22 cellular contexts compared by ENCODE assay signal in genomic region chr1:204301171-204301957, GRCh38. TPM values are rescaled to one million over a fixed set of nuclear protein-coding genes. Genes with fewer than 3 reads are reported as not detected.
DNase-seq lines count a peak whose midpoint lies in the region; ATAC-seq and TF ChIP-seq lines count a peak whose summit lies in the region.
"Had no signal": no experiment of that assay in that cellular context is flagged by ENCODE, and none has a peak within 500 bp of the region (broad histone marks: within the 10 kb centered on the region; RNA-seq: fewer than 3 reads in every experiment).

No MANE protein-coding gene starts in this region.

- TF ChIP-seq CTCF in mammary epithelial cell (conservative IDR thresholded peaks at IDR 0.05 in 1 of 2, IDR thresholded peaks at IDR 0.05 in 1 of 2; ENCODE audit: extremely low read depth in 1 of 2, insufficient read depth in 1 of 2, low read depth in 1 of 2, low read length in 2 of 2) (no peak), left ventricle myocardium inferior (IDR thresholded peaks at IDR 0.05; ENCODE audit: borderline replicate concordance) (no peak), psoas muscle (IDR thresholded peaks at IDR 0.05) (no peak)

- intact Hi-C loops in mammary epithelial cell (cut with micrococcal nuclease) (loop anchor here (2.0 kb wide), 1 partner anchor 17 kb away; no protein-coding TSS in a partner anchor), left ventricle myocardium inferior (cut with micrococcal nuclease) (no loop called here), psoas muscle (cut with DNase I) (no loop called here)

- H3K36me3 ChIP-seq in MG63 (no peaks in the 10 kb centered on the region), mammary epithelial cell (ENCODE audit: insufficient read depth, low read length) (no peaks in the 10 kb centered on the region), left ventricle myocardium inferior (no peaks in the 10 kb centered on the region), psoas muscle (ENCODE audit: insufficient read depth in 1 of 2, low read depth in 1 of 2) (no peaks in the 10 kb centered on the region)
- H3K36me3 ChIP-seq: tibial nerve had no signal

- H3K4me2 ChIP-seq in mammary epithelial cell (ENCODE audit: insufficient read depth, low read depth, low read length), result peak overlapping the region; percentile 55
- H3K4me2 ChIP-seq: KMS-11 had no signal

- no peak overlapping the region for H3K9ac ChIP-seq in mammary epithelial cell (ENCODE audit: insufficient read depth, low read length)
- H3K9ac ChIP-seq: KMS-11 had no signal

- no peak overlapping the region for H3K4me3 ChIP-seq in MG63
- H3K4me3 ChIP-seq in mammary epithelial cell (replicated peaks in 1 of 3; ENCODE audit: insufficient read depth in 1 of 3, low read depth in 2 of 3, low read length in 3 of 3), result peak overlapping the region in 1 of 3 experiments; percentile 3
- no peak overlapping the region for H3K4me3 ChIP-seq in left ventricle myocardium inferior
- H3K4me3 ChIP-seq in psoas muscle, result no peak overlapping the region
- H3K4me3 ChIP-seq: skin epidermis, tibial nerve had no signal

- H3K27me3 ChIP-seq in MG63, result peaks cover 4% of the 10 kb centered on the region; the same call in 1 of the 2 replicates
- H3K27me3 ChIP-seq in mammary epithelial cell (ENCODE audit: insufficient read depth, low read length), result no peaks in the 10 kb centered on the region
- H3K27me3 ChIP-seq in left ventricle myocardium inferior (ENCODE audit: low read depth), result no peaks in the 10 kb centered on the region
- H3K27me3 ChIP-seq in psoas muscle (ENCODE audit: insufficient read depth in 3 of 3, low read length in 2 of 3), result peaks cover 0 to 25% (median 5%) of the 10 kb centered on the region in 3 donors
- H3K27me3 ChIP-seq: tibial nerve had no signal

- H3K79me2 ChIP-seq in mammary epithelial cell (ENCODE audit: insufficient read depth, low read length), result no peaks in the 10 kb centered on the region

- DNase-seq in MG63, result peak; percentile 78
- DNase-seq in mammary epithelial cell, result peak; percentile 83
- no peak for DNase-seq in left ventricle myocardium inferior
- DNase-seq in psoas muscle, result peak; percentile 40 to 68
- DNase-seq in DMS53 treated with DMSO at 0.1 percent for 48 hours (lab: John Stamatoyannopoulos, UW; ENCODE audit: unreplicated experiment), result no peak
- DNase-seq in NCI-H2196 (lab: John Stamatoyannopoulos, UW; ENCODE audit: unreplicated experiment), result no peak
- DNase-seq in T1000 (lab: John Stamatoyannopoulos, UW), result no peak
- DNase-seq: activated CD4-positive, alpha-beta T cell treated with anti-CD3 and anti-CD28 coated beads, Interleukin-2, amount 50 U/mL, for 4 hours; activated effector memory CD4-positive, alpha-beta T cell treated with anti-CD3 and anti-CD28 coated beads, Interleukin-2, amount 50 U/mL, for 16 hours; DMS153; H7; kidney glomerular epithelial cell; NCI-H1048; NCI-H2081 treated with DMSO at 0.1 percent for 48 hours; NCI-H69; nephron progenitor cell; stimulated activated naive CD4-positive, alpha-beta T cell treated with Interleukin-2 at 50 U/mL for 16 hours had no signal

- no peaks in the 10 kb centered on the region for H4K20me1 ChIP-seq in mammary epithelial cell (ENCODE audit: insufficient read depth, low read length)

- CTCF ChIA-PET in mammary epithelial cell (lab: Charles Lee; ENCODE audit: low non-redundant PET), result no interaction called here

- in situ Hi-C loops in mammary epithelial cell (cut with MboI; ENCODE audit: low sequenced_read_pairs in 2 of 2), result no loop called here

- ATAC-seq in psoas muscle (peak in 3 of 4 donors; percentile 28 to 61 (median 38)), GM21717 (IDR thresholded peaks at IDR 0.05; ENCODE audit: unreplicated experiment) (no peak)

- BruUV-seq in mammary epithelial cell (replicated peaks; lab: Mats Ljungman, UMichigan), result no TSS peak

- H3K4me1 ChIP-seq in mammary epithelial cell (ENCODE audit: insufficient read depth, low read length), result peaks cover 26% of the 10 kb centered on the region
- peaks cover 36% of the 10 kb centered on the region for H3K4me1 ChIP-seq in left ventricle myocardium inferior
- H3K4me1 ChIP-seq in psoas muscle, result no peaks in the 10 kb centered on the region

- H3K9me3 ChIP-seq in MG63 (no peaks in the 10 kb centered on the region), mammary epithelial cell (replicated peaks; ENCODE audit: insufficient read depth, low read length) (no peaks in the 10 kb centered on the region), left ventricle myocardium inferior (replicated peaks) (no peaks in the 10 kb centered on the region), psoas muscle (no peaks in the 10 kb centered on the region)
- H3K9me3 ChIP-seq: tibial nerve had no signal

- dilution Hi-C loops in mammary epithelial cell (cut with HindIII; ENCODE audit: low sequenced_read_pairs), result no loop called here

- H3K27ac ChIP-seq in mammary epithelial cell (ENCODE audit: insufficient read depth, low read depth, low read length) (peak overlapping the region; percentile 62), left ventricle myocardium inferior (replicated peaks) (peak overlapping the region; percentile 68), psoas muscle (no peak overlapping the region)
- H3K27ac ChIP-seq: KMS-11, tibial nerve had no signal

- WGBS in mammary epithelial cell (ENCODE audit: low coverage, missing lambda C conversion rate), result 6% methylated on average over 6 of the region's 7 CpGs
- WGBS in psoas muscle, 3 donors, result 66 to 83% (median 68%) methylated on average over 7 of the region's 7 CpGs

- peak overlapping the region; percentile 79 for H2AFZ ChIP-seq in mammary epithelial cell (ENCODE audit: low read depth, low read length)

RNA-seq across cellular contexts. Expression of gene PLEKHA6, which starts 58.4 kb away (rescaled TPM):
- not detected in 2 replicates for total RNA-seq in MG63 (2014; rRNA removed; shearing (Covaris generic); ENCODE audit: low replicate concordance)
- total RNA-seq in mammary epithelial cell (10 to 100 TPM in 1 of 2 donors, 1 to 10 TPM in 1; 4.8 to 11.8 TPM), left ventricle myocardium inferior (28.8 TPM), psoas muscle (1 to 10 TPM; 1.5 to 7.1 (median 4.8) TPM)
- polyA plus RNA-seq in mammary epithelial cell (7.4 TPM), psoas muscle (1 to 10 TPM in 2 of 3 donors, under 1 TPM in 1; 0.92 to 1.7 (median 1.2) TPM)
- 11.8 TPM for polyA minus RNA-seq in mammary epithelial cell
- total RNA-seq: OCI-LY7 had no signal

Comparison
In these comparisons a context has a peak if more than half of its experiments do, and no peak if none do; other contexts are left out.
1. DNase-seq: peak in MG63 (single experiment), mammary epithelial cell (single experiment) and psoas muscle (2 of 2); none in left ventricle myocardium inferior (single experiment), DMS53 treated with DMSO at 0.1 percent for 48 hours (single experiment), NCI-H2196 (single experiment) and T1000 (single experiment).